ENCODE assay signal across 20 cellular contexts in the genomic region with DNA sequence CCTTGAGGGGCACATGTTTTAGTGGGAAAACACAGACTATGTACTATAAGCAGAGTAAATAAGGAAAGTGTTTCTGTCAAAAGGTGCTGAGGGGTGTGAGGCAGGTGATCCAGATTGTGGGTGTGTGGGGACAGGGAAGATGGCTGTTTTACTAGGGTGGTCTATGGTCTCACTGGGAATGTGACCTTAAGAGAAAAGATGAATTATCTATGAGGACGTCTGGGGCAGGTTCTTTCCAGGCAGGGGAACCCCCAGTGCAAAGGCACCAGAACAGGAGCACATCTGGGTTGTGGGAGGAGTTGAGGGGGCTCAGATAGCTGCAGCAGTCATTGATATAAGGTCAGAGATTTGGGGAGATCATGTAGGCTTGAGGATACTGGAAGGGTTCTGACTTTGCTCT. TPM values are rescaled to one million over a fixed set of nuclear protein-coding genes. Genes with fewer than 3 reads are reported as not detected.
DNase-seq lines count a peak whose midpoint lies in the region; ATAC-seq and TF ChIP-seq lines count a peak whose summit lies in the region.
"Had no signal": no experiment of that assay in that cellular context is flagged by ENCODE, and none has a peak within 500 bp of the region (broad histone marks: within the 10 kb centered on the region; RNA-seq: fewer than 3 reads in every experiment).

No MANE protein-coding gene starts in this region.

- H3K4me1 ChIP-seq in esophagus squamous epithelium, result no peaks in the 10 kb centered on the region
- no peaks in the 10 kb centered on the region for H3K4me1 ChIP-seq in ovary (ENCODE audit: insufficient read depth)
- H3K4me1 ChIP-seq: SJSA1 had no signal

- no peak for TF ChIP-seq POLR2A in esophagus squamous epithelium (IDR thresholded peaks at IDR 0.05)
- TF ChIP-seq POLR2A in ovary (IDR thresholded peaks at IDR 0.05), result no peak

- ATAC-seq in activated CD8-positive, alpha-beta T cell treated with anti-CD3 and anti-CD28 coated beads for 36 hours, result peak; percentile 76
- no peak for ATAC-seq in activated CD8-positive, alpha-beta T cell treated with anti-CD3 and anti-CD28 coated beads, Interleukin-2, amount 10 ng/mL, durations not matched to agents 7 days and 5 days
- ATAC-seq in GM18868 (IDR thresholded peaks at IDR 0.05; ENCODE audit: unreplicated experiment), result peak; percentile 42
- no peak for ATAC-seq in T-helper 17 cell
- ATAC-seq in stimulated activated naive B cell treated with anti-CD40 and anti-IgM and Interleukin-4, amounts not matched to agents 10 μg/mL and 1 μg/mL and 100 μg/mL, for 72 hours (replicated peaks), result peak; percentile 34 to 42

- CTCF ChIA-PET in activated CD8-positive, alpha-beta T cell treated with anti-CD3 and anti-CD28 coated beads for 36 hours (lab: Charles Lee), result no interaction called here
- CTCF ChIA-PET in activated CD8-positive, alpha-beta T cell treated with anti-CD3 and anti-CD28 coated beads, Interleukin-2, amount 10 ng/mL, durations not matched to agents 7 days and 5 days (lab: Charles Lee), result no interaction called here

- no peaks in the 10 kb centered on the region for H3K9me3 Mint-ChIP-seq in activated CD8-positive, alpha-beta T cell treated with anti-CD3 and anti-CD28 coated beads for 36 hours
- peaks cover 9% of the 10 kb centered on the region for H3K9me3 Mint-ChIP-seq in activated CD8-positive, alpha-beta T cell treated with anti-CD3 and anti-CD28 coated beads, Interleukin-2, amount 10 ng/mL, durations not matched to agents 7 days and 5 days (ENCODE audit: insufficient read depth)
- no peaks in the 10 kb centered on the region for H3K9me3 Mint-ChIP-seq in stimulated activated naive B cell treated with anti-CD40 and anti-IgM and Interleukin-4, amounts not matched to agents 10 μg/mL and 1 μg/mL and 100 μg/mL, for 72 hours
- H3K9me3 Mint-ChIP-seq: CD8-positive, alpha-beta memory T cell had no signal

- 18 to 40% methylated on average over 1 of the region's 1 CpG for WGBS in esophagus squamous epithelium, 2 donors
- WGBS in ovary, 3 donors, result 13 to 16% (median 13%) methylated on average over 1 of the region's 1 CpG

- peak overlapping the region; percentile 3 for H3K27ac Mint-ChIP-seq in activated CD8-positive, alpha-beta T cell treated with anti-CD3 and anti-CD28 coated beads for 36 hours
- no peak overlapping the region for H3K27ac Mint-ChIP-seq in activated CD8-positive, alpha-beta T cell treated with anti-CD3 and anti-CD28 coated beads, Interleukin-2, amount 10 ng/mL, durations not matched to agents 7 days and 5 days
- H3K27ac Mint-ChIP-seq in T-helper 17 cell, result peak overlapping the region; percentile 72
- no peak overlapping the region for H3K27ac Mint-ChIP-seq in stimulated activated naive B cell treated with anti-CD40 and anti-IgM and Interleukin-4, amounts not matched to agents 10 μg/mL and 1 μg/mL and 100 μg/mL, for 72 hours

- H3K36me3 Mint-ChIP-seq in activated CD8-positive, alpha-beta T cell treated with anti-CD3 and anti-CD28 coated beads for 36 hours (ENCODE audit: low read depth), result peaks cover 15% of the 10 kb centered on the region
- peaks cover 17% of the 10 kb centered on the region for H3K36me3 Mint-ChIP-seq in activated CD8-positive, alpha-beta T cell treated with anti-CD3 and anti-CD28 coated beads, Interleukin-2, amount 10 ng/mL, durations not matched to agents 7 days and 5 days (ENCODE audit: low read depth)
- H3K36me3 Mint-ChIP-seq in T-helper 17 cell (ENCODE audit: low read depth), result peaks cover 9% of the 10 kb centered on the region
- H3K36me3 Mint-ChIP-seq in stimulated activated naive B cell treated with anti-CD40 and anti-IgM and Interleukin-4, amounts not matched to agents 10 μg/mL and 1 μg/mL and 100 μg/mL, for 72 hours, result peaks cover 10 to 15% of the 10 kb centered on the region in 2 donors

- no peaks in the 10 kb centered on the region for H3K36me3 ChIP-seq in esophagus squamous epithelium
- H3K36me3 ChIP-seq in ovary, result no peaks in the 10 kb centered on the region
- H3K36me3 ChIP-seq: SJSA1 had no signal

- H3K4me1 Mint-ChIP-seq in activated CD8-positive, alpha-beta T cell treated with anti-CD3 and anti-CD28 coated beads for 36 hours (ENCODE audit: low read depth), result peaks cover 29% of the 10 kb centered on the region
- H3K4me1 Mint-ChIP-seq in activated CD8-positive, alpha-beta T cell treated with anti-CD3 and anti-CD28 coated beads, Interleukin-2, amount 10 ng/mL, durations not matched to agents 7 days and 5 days (ENCODE audit: low read depth), result peaks cover 18% of the 10 kb centered on the region
- peaks cover 14% of the 10 kb centered on the region for H3K4me1 Mint-ChIP-seq in T-helper 17 cell
- peaks cover 16 to 22% of the 10 kb centered on the region in 2 donors for H3K4me1 Mint-ChIP-seq in stimulated activated naive B cell treated with anti-CD40 and anti-IgM and Interleukin-4, amounts not matched to agents 10 μg/mL and 1 μg/mL and 100 μg/mL, for 72 hours

- TF ChIP-seq EP300 in ovary (IDR thresholded peaks at IDR 0.05), result no peak

- H3K27me3 Mint-ChIP-seq in activated CD8-positive, alpha-beta T cell treated with anti-CD3 and anti-CD28 coated beads for 36 hours, result no peaks in the 10 kb centered on the region
- no peaks in the 10 kb centered on the region for H3K27me3 Mint-ChIP-seq in activated CD8-positive, alpha-beta T cell treated with anti-CD3 and anti-CD28 coated beads, Interleukin-2, amount 10 ng/mL, durations not matched to agents 7 days and 5 days (ENCODE audit: low read depth)
- no peaks in the 10 kb centered on the region for H3K27me3 Mint-ChIP-seq in T-helper 17 cell
- H3K27me3 Mint-ChIP-seq in stimulated activated naive B cell treated with anti-CD40 and anti-IgM and Interleukin-4, amounts not matched to agents 10 μg/mL and 1 μg/mL and 100 μg/mL, for 72 hours, result no peaks in the 10 kb centered on the region
- H3K27me3 Mint-ChIP-seq: CD8-positive, alpha-beta memory T cell had no signal

- no peak overlapping the region for H3K4me3 Mint-ChIP-seq in activated CD8-positive, alpha-beta T cell treated with anti-CD3 and anti-CD28 coated beads for 36 hours
- H3K4me3 Mint-ChIP-seq in activated CD8-positive, alpha-beta T cell treated with anti-CD3 and anti-CD28 coated beads, Interleukin-2, amount 10 ng/mL, durations not matched to agents 7 days and 5 days, result no peak overlapping the region
- H3K4me3 Mint-ChIP-seq in T-helper 17 cell, result no peak overlapping the region
- no peak overlapping the region for H3K4me3 Mint-ChIP-seq in stimulated activated naive B cell treated with anti-CD40 and anti-IgM and Interleukin-4, amounts not matched to agents 10 μg/mL and 1 μg/mL and 100 μg/mL, for 72 hours
- H3K4me3 Mint-ChIP-seq: CD8-positive, alpha-beta memory T cell had no signal

- POLR2A ChIA-PET in activated CD8-positive, alpha-beta T cell treated with anti-CD3 and anti-CD28 coated beads for 36 hours (lab: Charles Lee), result no interaction called here
- POLR2A ChIA-PET in activated CD8-positive, alpha-beta T cell treated with anti-CD3 and anti-CD28 coated beads, Interleukin-2, amount 10 ng/mL, durations not matched to agents 7 days and 5 days (lab: Charles Lee), result interaction anchor here (1.0 kb wide), 1 partner anchor 94 kb away, joined by 3 read pairs; no protein-coding TSS in a partner anchor

- intact Hi-C loops in activated CD8-positive, alpha-beta T cell treated with anti-CD3 and anti-CD28 coated beads for 36 hours (cut with micrococcal nuclease), result no loop called here
- intact Hi-C loops in esophagus squamous epithelium (cut with DNase I), result no loop called here
- intact Hi-C loops in ovary (cut with DNase I), result no loop called here

- H3K9me3 ChIP-seq in T-helper 17 cell (ENCODE audit: control insufficient read depth, low read length, poor library complexity, severe bottlenecking), result no peaks in the 10 kb centered on the region
- no peaks in the 10 kb centered on the region for H3K9me3 ChIP-seq in esophagus squamous epithelium
- no peaks in the 10 kb centered on the region for H3K9me3 ChIP-seq in ovary
- H3K9me3 ChIP-seq: SJSA1 had no signal

- H3K4me3 ChIP-seq in esophagus squamous epithelium (no peak overlapping the region), ovary (no peak overlapping the region)
- H3K4me3 ChIP-seq: SJSA1 had no signal

- no peak for DNase-seq in activated CD8-positive, alpha-beta T cell treated with anti-CD3 and anti-CD28 coated beads for 36 hours
- DNase-seq in activated CD8-positive, alpha-beta T cell treated with anti-CD3 and anti-CD28 coated beads, Interleukin-2, amount 10 ng/mL, durations not matched to agents 7 days and 5 days, result no peak
- DNase-seq in T-helper 17 cell, result no peak
- no peak for DNase-seq in stimulated activated naive B cell treated with anti-CD40 and anti-IgM and Interleukin-4, amounts not matched to agents 10 μg/mL and 1 μg/mL and 100 μg/mL, for 72 hours
- DNase-seq in esophagus squamous epithelium (lab: John Stamatoyannopoulos, UW), result no peak
- no peak for DNase-seq in activated naive CD4-positive, alpha-beta T cell (lab: John Stamatoyannopoulos, UW)
- DNase-seq in ovary, result no peak
- DNase-seq: 8988T; C1 segment of cervical spinal cord; CD8-positive, alpha-beta memory T cell; EL; GF-D8; IMR-90; NCI-H1694 treated with DMSO at 0.1 percent for 48 hours; NCI-H2081 treated with DMSO at 0.1 percent for 48 hours; NCI-H446; NCI-H526 had no signal

- H3K27ac ChIP-seq in esophagus squamous epithelium (no peak overlapping the region), ovary (no peak overlapping the region)
- H3K27ac ChIP-seq: SJSA1 had no signal

- no peaks in the 10 kb centered on the region for H3K27me3 ChIP-seq in esophagus squamous epithelium
- no peaks in the 10 kb centered on the region for H3K27me3 ChIP-seq in ovary
- H3K27me3 ChIP-seq: SJSA1 had no signal

- TF ChIP-seq CTCF in activated CD8-positive, alpha-beta T cell treated with anti-CD3 and anti-CD28 coated beads for 36 hours (IDR thresholded peaks at IDR 0.05), result no peak
- TF ChIP-seq CTCF in esophagus squamous epithelium (IDR thresholded peaks at IDR 0.05) (no peak), ovary (IDR thresholded peaks at IDR 0.05) (no peak)

RNA-seq across cellular contexts. Expression of a gene that starts 18.2 kb away (rescaled TPM):
- total RNA-seq in activated CD8-positive, alpha-beta T cell treated with anti-CD3 and anti-CD28 coated beads for 36 hours, result 10 to 100 TPM; 53.0 to 58.1 TPM
- total RNA-seq in activated CD8-positive, alpha-beta T cell treated with anti-CD3 and anti-CD28 coated beads, Interleukin-2, amount 10 ng/mL, durations not matched to agents 7 days and 5 days, result 10 to 100 TPM; 52.3 to 60.4 TPM
- 10 to 100 TPM; 28.9 to 31.7 TPM for total RNA-seq in T-helper 17 cell
- total RNA-seq in esophagus squamous epithelium, result 10 to 100 TPM; 13.2 to 35.8 (median 19.8) TPM
- 10 to 100 TPM; 23.9 to 37.9 (median 28.3) TPM for total RNA-seq in ovary
- polyA plus RNA-seq in ovary, result 10 to 100 TPM; 23.1 to 46.6 TPM

RNA-seq across cellular contexts. Expression of a gene that starts 24.1 kb away (rescaled TPM):
- total RNA-seq in activated CD8-positive, alpha-beta T cell treated with anti-CD3 and anti-CD28 coated beads for 36 hours, result 10 to 100 TPM; 33.8 to 34.1 TPM
- total RNA-seq in activated CD8-positive, alpha-beta T cell treated with anti-CD3 and anti-CD28 coated beads, Interleukin-2, amount 10 ng/mL, durations not matched to agents 7 days and 5 days, result 10 to 100 TPM; 48.1 to 50.3 TPM
- total RNA-seq in T-helper 17 cell, result 10 to 100 TPM; 52.1 to 52.4 TPM
- 10 to 100 TPM; 36.5 to 40.9 (median 37.3) TPM for total RNA-seq in esophagus squamous epithelium
- total RNA-seq in ovary, result 10 to 100 TPM; 27.8 to 50.8 (median 43.2) TPM
- polyA plus RNA-seq in ovary, result 100 to 1,000 TPM in 1 of 2 donors, 10 to 100 TPM in 1; 48.6 to 114 TPM

RNA-seq across cellular contexts. Expression of a gene that starts 32.7 kb away (rescaled TPM):
- total RNA-seq in activated CD8-positive, alpha-beta T cell treated with anti-CD3 and anti-CD28 coated beads for 36 hours, result not detected
- total RNA-seq in activated CD8-positive, alpha-beta T cell treated with anti-CD3 and anti-CD28 coated beads, Interleukin-2, amount 10 ng/mL, durations not matched to agents 7 days and 5 days, result not detected
- not detected for total RNA-seq in T-helper 17 cell
- total RNA-seq in esophagus squamous epithelium, result 10 to 100 TPM in 1 of 4 donors, 1 to 10 TPM in 3; 3.1 to 11.4 (median 9.2) TPM
- total RNA-seq in ovary, result 1 to 10 TPM in 3 of 7 donors, under 1 TPM in 3, not detected in 1; 0.28 to 3.1 (median 0.97) TPM
- 1 to 10 TPM in 1 of 2 donors, under 1 TPM in 1; 0.57 to 1.1 TPM for polyA plus RNA-seq in ovary
- total RNA-seq: CD8-positive, alpha-beta memory T cell; H4; IMR-90; SJSA1 had no signal
- polyA plus RNA-seq: IMR-90 had no signal

Comparison
In these comparisons a context has a peak if more than half of its experiments do, and no peak if none do; other contexts are left out.
1. ATAC-seq: peak in activated CD8-positive, alpha-beta T cell treated with anti-CD3 and anti-CD28 coated beads for 36 hours (single experiment), GM18868 (single experiment) and stimulated activated naive B cell treated with anti-CD40 and anti-IgM and Interleukin-4, amounts not matched to agents 10 μg/mL and 1 μg/mL and 100 μg/mL, for 72 hours (2 of 2); none in activated CD8-positive, alpha-beta T cell treated with anti-CD3 and anti-CD28 coated beads, Interleukin-2, amount 10 ng/mL, durations not matched to agents 7 days and 5 days (single experiment) and T-helper 17 cell (single experiment).
2. H3K27ac Mint-ChIP-seq: peak in activated CD8-positive, alpha-beta T cell treated with anti-CD3 and anti-CD28 coated beads for 36 hours (single experiment) and T-helper 17 cell (single experiment); none in activated CD8-positive, alpha-beta T cell treated with anti-CD3 and anti-CD28 coated beads, Interleukin-2, amount 10 ng/mL, durations not matched to agents 7 days and 5 days (single experiment) and stimulated activated naive B cell treated with anti-CD40 and anti-IgM and Interleukin-4, amounts not matched to agents 10 μg/mL and 1 μg/mL and 100 μg/mL, for 72 hours (single experiment).